Comparison of ENCODE assay signal across 11 cellular contexts in genomic region chr5:19988447-19988846, GRCh38. TPM values are rescaled to one million over a fixed set of nuclear protein-coding genes. Genes with fewer than 3 reads are reported as not detected.
A peak's percentile ranks its signal among the peaks of the same experiment; 100 is the strongest.
DNase-seq lines count a peak whose midpoint lies in the region; ATAC-seq, FAIRE-seq and TF ChIP-seq lines count a peak whose summit lies in the region.
"Had no signal": no experiment of that assay in that cellular context is flagged by ENCODE, and none has a peak within 500 bp of the region (broad histone marks: within the 10 kb centered on the region; RNA-seq: fewer than 3 reads in every experiment).

No MANE protein-coding gene starts in this region.

- H3K27ac Mint-ChIP-seq in nephron progenitor cell: no peak overlapping the region
- H3K27ac Mint-ChIP-seq: CD14-positive monocyte had no signal

- TF ChIP-seq CTCF in BE2C (IDR thresholded peaks at IDR 0.05; ENCODE audit: low read depth, low read length) (no peak), nephron progenitor cell (IDR thresholded peaks at IDR 0.05) (no peak)

- peaks cover 69% of the 10 kb centered on the region for H3K27me3 Mint-ChIP-seq in nephron progenitor cell (ENCODE audit: low read depth, poor library complexity)

- no peak for FAIRE-seq in H54 (lab: Jason Lieb, UNC)

- H3K9me3 Mint-ChIP-seq in nephron progenitor cell: no peaks in the 10 kb centered on the region

- H3K36me3 Mint-ChIP-seq in nephron progenitor cell (ENCODE audit: low read depth): no peaks in the 10 kb centered on the region
- H3K36me3 Mint-ChIP-seq: CD14-positive monocyte had no signal

- H3K4me3 ChIP-seq in BE2C (ENCODE audit: low read depth, low read length) (peak overlapping the region; percentile 83), ectodermal cell (ENCODE audit: insufficient read depth, low read depth, low read length) (peak overlapping the region; percentile 21)

- H3K9me3 ChIP-seq in BE2C: no peaks in the 10 kb centered on the region
- no peaks in the 10 kb centered on the region for H3K9me3 ChIP-seq in ectodermal cell (ENCODE audit: control insufficient read depth, low read length)
- H3K9me3 ChIP-seq: upper lobe of left lung had no signal

- peak; percentile 12 for DNase-seq in BE2C
- DNase-seq in NCI-H69 (lab: John Stamatoyannopoulos, UW): peak; percentile 43
- peak; percentile 41 for DNase-seq in nephron progenitor cell
- DNase-seq in AG20443 (ENCODE audit: low spot score): no peak
- DNase-seq in SW 1271 (lab: John Stamatoyannopoulos, UW): no peak
- no peak for DNase-seq in H54 (ENCODE audit: insufficient read length, low spot score)

- H3K27me3 ChIP-seq in BE2C: no peaks in the 10 kb centered on the region
- H3K27me3 ChIP-seq in ectodermal cell (ENCODE audit: control insufficient read depth, insufficient read depth, low read length, poor library complexity, severe bottlenecking): peaks cover 37% of the 10 kb centered on the region
- H3K27me3 ChIP-seq: upper lobe of left lung had no signal

- H3K4me1 ChIP-seq in BE2C (peaks cover 9% of the 10 kb centered on the region), ectodermal cell (ENCODE audit: control insufficient read depth, insufficient read depth, low read length) (peaks cover 4% of the 10 kb centered on the region)

- peak overlapping the region; percentile 84 for H3K4me3 Mint-ChIP-seq in nephron progenitor cell
- H3K4me3 Mint-ChIP-seq: CD14-positive monocyte had no signal

- no peak for ATAC-seq in GM18867 (IDR thresholded peaks at IDR 0.05; ENCODE audit: unreplicated experiment)

- no peak for TF ChIP-seq POLR2A in H54 (IDR thresholded peaks at IDR 0.05; ENCODE audit: low read depth, low read length)

- WGBS in ectodermal cell, 2 experiments: 43 to 46% methylated on average over 12 of the region's 12 CpGs

- peaks cover 20% of the 10 kb centered on the region for H3K4me1 Mint-ChIP-seq in nephron progenitor cell
- H3K4me1 Mint-ChIP-seq: CD14-positive monocyte had no signal

- H3K27ac ChIP-seq in ectodermal cell (ENCODE audit: insufficient read depth, low read depth, low read length, poor library complexity, severe bottlenecking): no peak overlapping the region
- H3K27ac ChIP-seq: upper lobe of left lung, VCaP had no signal

- no peaks in the 10 kb centered on the region for H3K36me3 ChIP-seq in BE2C
- no peaks in the 10 kb centered on the region for H3K36me3 ChIP-seq in ectodermal cell (ENCODE audit: control insufficient read depth, insufficient read depth, low read length)
- H3K36me3 ChIP-seq: upper lobe of left lung had no signal

RNA-seq across cellular contexts. Expression of gene CDH18, which starts 0.4 kb away (rescaled TPM):
- polyA plus RNA-seq in BE2C (2012; ENCODE audit: insufficient read depth, insufficient read length, low read depth): 6.3 TPM
- polyA plus RNA-seq in ectodermal cell (2013, experiment 1 of 4): 4.6 TPM
- 5.0 TPM for polyA plus RNA-seq in ectodermal cell (2013, experiment 2 of 4)
- 3.0 TPM for polyA plus RNA-seq in ectodermal cell (2013, experiment 3 of 4)
- polyA plus RNA-seq in ectodermal cell (2013, experiment 4 of 4): 3.4 TPM
- polyA plus RNA-seq: CD14-positive monocyte had no signal

Comparison
In these comparisons a context has a peak if more than half of its experiments do, and no peak if none do; other contexts are left out.
1. DNase-seq: peak in BE2C (single experiment), NCI-H69 (single experiment) and nephron progenitor cell (single experiment); none in AG20443 (single experiment), SW 1271 (0 of 2) and H54 (single experiment).